Comparison of ENCODE assay signal across 19 cellular contexts in genomic region chr13:47478985-47479384, GRCh38.
A peak's percentile ranks its signal among the peaks of the same experiment; 100 is the strongest.
DNase-seq lines count a peak whose midpoint lies in the region; ATAC-seq, FAIRE-seq and TF ChIP-seq lines count a peak whose summit lies in the region.
"Had no signal": no experiment of that assay in that cellular context is flagged by ENCODE, and none has a peak within 500 bp of the region (broad histone marks: within the 10 kb centered on the region; RNA-seq: fewer than 3 reads in every experiment).

No MANE protein-coding gene starts in this region.

- no peaks in the 10 kb centered on the region for H4K20me1 ChIP-seq in HepG2 (ENCODE audit: insufficient read depth, low read length)

- no peak overlapping the region for H3K4me3 ChIP-seq in liver (ENCODE audit: low read depth in 1 of 3, low read length in 3 of 3)
- no peak overlapping the region for H3K4me3 ChIP-seq in HepG2 (replicated peaks in 1 of 3; ENCODE audit: insufficient read depth in 1 of 3, low read depth in 2 of 3, low read length in 3 of 3)
- no peak overlapping the region for H3K4me3 ChIP-seq in MG63
- no peak overlapping the region for H3K4me3 ChIP-seq in epithelial cell of esophagus (ENCODE audit: low read length)
- H3K4me3 ChIP-seq: GM23338, Peyer's patch had no signal

- H3K9me3 ChIP-seq in liver (ENCODE audit: control insufficient read depth in 4 of 4, low read length in 3 of 4) (no peaks in the 10 kb centered on the region), HepG2 (ENCODE audit: low read length) (no peaks in the 10 kb centered on the region), MG63 (no peaks in the 10 kb centered on the region)
- H3K9me3 ChIP-seq: BE2C had no signal

- no peak for ATAC-seq in HepG2
- ATAC-seq: GM23338, HCT116 had no signal

- in situ Hi-C loops in HepG2 (cut with HindIII; ENCODE audit: extremely low pct_ligation_motif_present, low pct_unique_long_range_greater_than_20kb), result no loop called here

- no peaks in the 10 kb centered on the region for H3K27me3 ChIP-seq in liver (ENCODE audit: control insufficient read depth in 4 of 4, insufficient read depth in 4 of 4, low read length in 3 of 4)
- H3K27me3 ChIP-seq in HepG2 (ENCODE audit: control insufficient read depth in 1 of 2, insufficient read depth in 2 of 2, low read length in 2 of 2), result no peaks in the 10 kb centered on the region
- H3K27me3 ChIP-seq in MG63, result no peaks in the 10 kb centered on the region
- H3K27me3 ChIP-seq: BE2C, Peyer's patch had no signal

- H3K36me3 ChIP-seq in liver (ENCODE audit: control insufficient read depth in 4 of 4, insufficient read depth in 3 of 4, low read depth in 1 of 4, low read length in 3 of 4), result no peaks in the 10 kb centered on the region
- no peaks in the 10 kb centered on the region for H3K36me3 ChIP-seq in HepG2 (replicated peaks in 1 of 2; ENCODE audit: control insufficient read depth in 1 of 2, insufficient read depth in 2 of 2, low read length in 2 of 2)
- no peaks in the 10 kb centered on the region for H3K36me3 ChIP-seq in MG63
- H3K36me3 ChIP-seq: BE2C, Peyer's patch had no signal

- no peak overlapping the region for H3K9ac ChIP-seq in liver (ENCODE audit: low read depth in 1 of 2, low read length in 2 of 2)
- no peak overlapping the region for H3K9ac ChIP-seq in HepG2 (ENCODE audit: insufficient read depth, low read depth, low read length)

- no peak for DNase-seq in HepG2 (ENCODE audit: low spot score)
- DNase-seq in MG63, result peak; percentile 53
- peak; percentile 11 for DNase-seq in epithelial cell of esophagus (ENCODE audit: low read depth)
- no peak for DNase-seq in SK-N-DZ (ENCODE audit: low spot score)
- no peak for DNase-seq in T-helper 2 cell
- no peak for DNase-seq in dedifferentiated amniotic fluid mesenchymal stem cell (ENCODE audit: extremely low spot score)
- DNase-seq: BE2C; Calu3; CD4-positive, alpha-beta T cell; DMS53; NCI-H1092 treated with DMSO at 0.1 percent for 48 hours; NCI-H446; Peyer's patch; SHP77 treated with DMSO at 0.1 percent for 48 hours had no signal

- H3K27ac ChIP-seq in liver (ENCODE audit: low read depth in 1 of 2, low read length in 2 of 2), result no peak overlapping the region
- no peak overlapping the region for H3K27ac ChIP-seq in HepG2 (ENCODE audit: extremely low read length, insufficient read depth, low read length)
- H3K27ac ChIP-seq: HL-60, Peyer's patch had no signal

- H2AFZ ChIP-seq in HepG2 (ENCODE audit: low read length), result no peak overlapping the region
- H2AFZ ChIP-seq: GM23338 had no signal

- CTCF ChIA-PET in HepG2 (lab: Yijun Ruan, JAX; ENCODE audit: low intra/inter-chr PET ratio, low total read pairs), result no interaction called here

- intact Hi-C loops in HepG2 (cut with micrococcal nuclease; ENCODE audit: unreplicated experiment), result no loop called here

- no TSS peak for BruUV-seq in HepG2 (replicated peaks; lab: Mats Ljungman, UMichigan)

- TF ChIP-seq RAD21 in liver (IDR thresholded peaks at IDR 0.05) (peak; percentile 17 to 37), HepG2 (CRISPR knock-in tag; IDR thresholded peaks at IDR 0.05) (no peak)

- POLR2A ChIA-PET in HepG2 (lab: Yijun Ruan, JAX), result no interaction called here

- no peak for TF ChIP-seq POLR2A in HepG2 (IDR thresholded peaks at IDR 0.05; ENCODE audit: insufficient read depth in 1 of 2, low read depth in 2 of 2, low read length in 2 of 2)

- TF ChIP-seq CTCF in liver (IDR thresholded peaks at IDR 0.05; ENCODE audit: low read depth, low read length, missing input control), result no peak
- no peak for TF ChIP-seq CTCF in HepG2 (CRISPR knock-in tag; IDR thresholded peaks at IDR 0.05)
- no peak for TF ChIP-seq CTCF in epithelial cell of esophagus (IDR thresholded peaks at IDR 0.05; ENCODE audit: insufficient read depth, low read depth, low read length, missing control alignments)

- FAIRE-seq in HepG2 (lab: Jason Lieb, UNC), result no peak
- FAIRE-seq: HTR-8/SVneo had no signal

- no peak overlapping the region for H3K4me2 ChIP-seq in HepG2 (ENCODE audit: low read depth, low read length)
- H3K4me2 ChIP-seq: GM23338 had no signal

- no peaks in the 10 kb centered on the region for H3K79me2 ChIP-seq in HepG2 (ENCODE audit: insufficient read depth, low read length)

- TF ChIP-seq EP300 in HepG2 (IDR thresholded peaks at IDR 0.05; ENCODE audit: low read depth in 2 of 2, low read length in 2 of 2) (no peak), HepG2 (CRISPR knock-in tag; IDR thresholded peaks at IDR 0.05; ENCODE audit: borderline replicate concordance) (no peak)

- H3K4me1 ChIP-seq in liver (ENCODE audit: control insufficient read depth in 4 of 4, insufficient read depth in 4 of 4, low read length in 3 of 4) (peaks cover 0 to 21% (median 11%) of the 10 kb centered on the region in 4 donors), HepG2 (ENCODE audit: insufficient read depth, low read length) (no peaks in the 10 kb centered on the region)
- H3K4me1 ChIP-seq: BE2C, Peyer's patch had no signal

TF ChIP-seq in liver, 16 proteins besides CTCF, POLR2A, EP300 and RAD21:
- no peak for TF ChIP-seq JUND (IDR thresholded peaks at IDR 0.05)
- peak in 1 of 2 donors; percentile 49 for TF ChIP-seq HNF4A (conservative IDR thresholded peaks at IDR 0.05)
- peak; percentile 51 for TF ChIP-seq YY1 (IDR thresholded peaks at IDR 0.05)
- no peak for TF ChIP-seq HNF4G (IDR thresholded peaks at IDR 0.05)
- no peak for TF ChIP-seq SP1 (IDR thresholded peaks at IDR 0.05)
- no peak for TF ChIP-seq EGR1 (IDR thresholded peaks at IDR 0.05; ENCODE audit: low read depth in 2 of 2)
- peak; percentile 50 for TF ChIP-seq FOXA1 (IDR thresholded peaks at IDR 0.05)
- TF ChIP-seq FOXA2 (IDR thresholded peaks at IDR 0.05), result peak; percentile 68
- TF ChIP-seq TAF1 (conservative IDR thresholded peaks at IDR 0.05), result no peak
- TF ChIP-seq RXRA (IDR thresholded peaks at IDR 0.05), result peak in 1 of 2 donors; percentile 62

TF ChIP-seq in HepG2, 621 proteins besides CTCF, POLR2A, EP300 and RAD21 (continues in another document):
- TF ChIP-seq REPIN1 (CRISPR knock-in tag; IDR thresholded peaks at IDR 0.05; ENCODE audit: borderline replicate concordance, low read depth) (no peak), RBFOX2 (IDR thresholded peaks at IDR 0.05; ENCODE audit: low read depth, low read length) (no peak), CREB1 (IDR thresholded peaks at IDR 0.05) (no peak), CREB1 (CRISPR knock-in tag; IDR thresholded peaks at IDR 0.05) (no peak), LRRFIP1 (CRISPR knock-in tag; conservative IDR thresholded peaks at IDR 0.05) (no peak), HIVEP1 (CRISPR knock-in tag; IDR thresholded peaks at IDR 0.05) (no peak), MAX (IDR thresholded peaks at IDR 0.05) (no peak), MAFF (IDR thresholded peaks at IDR 0.05; ENCODE audit: low read depth, low read length) (no peak), ZNF569 (CRISPR knock-in tag; IDR thresholded peaks at IDR 0.05; ENCODE audit: borderline replicate concordance) (no peak), NR2F2 (IDR thresholded peaks at IDR 0.05; ENCODE audit: borderline replicate concordance, low read depth) (no peak), MYPOP (CRISPR knock-in tag; IDR thresholded peaks at IDR 0.05) (no peak), ATF3 (CRISPR knock-in tag; IDR thresholded peaks at IDR 0.05) (no peak), ZNF431 (CRISPR knock-in tag; IDR thresholded peaks at IDR 0.05; ENCODE audit: borderline replicate concordance, low read depth) (no peak)

Comparison
In these comparisons a context has a peak if more than half of its experiments do, and no peak if none do; other contexts are left out.
1. DNase-seq: peak in MG63 (single experiment) and epithelial cell of esophagus (single experiment); none in HepG2 (single experiment), SK-N-DZ (single experiment), T-helper 2 cell (0 of 5) and dedifferentiated amniotic fluid mesenchymal stem cell (single experiment).